In the genomic region with DNA sequence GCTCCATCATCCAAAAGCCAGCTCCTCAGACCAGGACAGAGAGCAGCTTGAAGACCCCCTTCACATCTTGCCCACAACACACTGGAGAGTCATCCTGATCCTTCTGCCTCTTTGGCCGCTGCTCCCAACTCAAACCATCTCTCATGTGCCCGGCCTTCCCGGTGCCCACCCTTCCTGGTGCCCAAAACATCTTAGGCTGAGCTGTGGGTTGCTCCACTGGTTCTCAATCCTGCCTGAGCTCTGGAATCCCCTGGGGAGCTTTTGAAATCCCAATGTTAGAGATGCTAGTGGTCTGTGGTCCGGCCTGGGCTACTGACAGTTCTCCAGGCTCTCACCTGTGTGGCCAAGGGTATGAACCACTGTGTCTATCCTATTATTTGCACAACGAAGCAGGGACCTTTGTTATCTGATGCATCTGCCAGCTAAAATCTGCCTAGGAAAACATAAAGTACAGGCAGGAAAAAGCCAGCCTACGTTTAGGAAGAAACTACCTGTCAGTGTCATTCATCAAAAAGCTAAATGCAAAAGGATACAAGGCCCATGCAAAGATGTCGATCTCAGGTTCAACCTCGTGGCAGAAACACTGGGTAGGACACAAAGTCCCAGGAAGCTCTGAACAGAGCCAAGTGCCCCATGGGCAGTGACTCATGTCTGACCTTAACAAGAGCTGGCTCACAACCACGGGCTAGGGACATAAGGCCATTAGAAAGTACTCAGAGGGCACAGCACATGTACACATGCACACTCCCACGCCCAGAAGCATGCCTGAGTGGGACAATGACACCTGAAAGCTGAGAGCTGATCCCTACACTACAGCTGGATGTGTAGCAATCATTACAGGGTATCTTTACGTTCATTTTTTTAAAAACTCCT, we compare ENCODE assay signal across 8 cellular contexts. TPM values are rescaled to one million over a fixed set of nuclear protein-coding genes. Genes with fewer than 3 reads are reported as not detected.
DNase-seq lines count a peak whose midpoint lies in the region; ATAC-seq and TF ChIP-seq lines count a peak whose summit lies in the region.

No MANE protein-coding gene starts in this region.

- 0 out of 2 replicates have a peak, but pooled peaks cover 2% of the 10 kb centered on the region for H3K9me3 Mint-ChIP-seq in WTC11

- CTCF ChIA-PET in WTC11 (lab: Charles Lee) = interaction anchor here (1.0 to 1.5 kb wide), 3 partner anchors 17 to 83 kb away, joined by 3 to 4 read pairs (median 4); no protein-coding TSS in a partner anchor

- H3K27ac ChIP-seq in left ventricle myocardium inferior (replicated peaks) = peak overlapping the region; percentile 93

- H3K36me3 ChIP-seq in left ventricle myocardium inferior = no peaks in the 10 kb centered on the region

- no peak overlapping the region for H3K27ac Mint-ChIP-seq in WTC11

- H3K27me3 Mint-ChIP-seq in WTC11 (ENCODE audit: low read depth) = no peaks in the 10 kb centered on the region

- ATAC-seq in WTC11 (no peak), HG02642 (IDR thresholded peaks at IDR 0.05; ENCODE audit: poor library complexity, unreplicated experiment) (no peak), GM21619 (IDR thresholded peaks at IDR 0.05; ENCODE audit: unreplicated experiment) (no peak)
- peak; percentile 81 for ATAC-seq in stimulated activated naive CD8-positive, alpha-beta T cell treated with anti-CD3 and anti-CD28 coated beads, Interleukin-15, Interleukin-2, amounts not matched to agents 100 U/mL and 50 U/mL, for 24 hours

- H3K27me3 ChIP-seq in left ventricle myocardium inferior (ENCODE audit: low read depth) = no peaks in the 10 kb centered on the region

- H3K4me3 ChIP-seq in left ventricle myocardium inferior = no peak overlapping the region

- peaks cover 44% of the 10 kb centered on the region for H3K4me1 Mint-ChIP-seq in WTC11

- POLR2A ChIA-PET in WTC11 (lab: Charles Lee) = no interaction called here

- no peak overlapping the region for H3K4me3 Mint-ChIP-seq in WTC11

- no peaks in the 10 kb centered on the region for H3K9me3 ChIP-seq in left ventricle myocardium inferior (replicated peaks)

- intact Hi-C loops in left ventricle myocardium inferior (cut with micrococcal nuclease) = no loop called here

- peaks cover 3% of the 10 kb centered on the region for H3K36me3 Mint-ChIP-seq in WTC11

- no peak for TF ChIP-seq CTCF in WTC11 (IDR thresholded peaks at IDR 0.05)
- TF ChIP-seq CTCF in left ventricle myocardium inferior (IDR thresholded peaks at IDR 0.05; ENCODE audit: borderline replicate concordance) = no peak

- DNase-seq in HS-5 (ENCODE audit: low read depth) (peak; percentile 58), WTC11 (ENCODE audit: low spot score) (no peak), left ventricle myocardium inferior (peak; percentile 80), NCI-H2227 (lab: John Stamatoyannopoulos, UW; ENCODE audit: unreplicated experiment) (no peak)
- peak; percentile 14 for DNase-seq in stimulated activated naive CD8-positive, alpha-beta T cell treated with anti-CD3 and anti-CD28 coated beads, Interleukin-15, Interleukin-2, amounts not matched to agents 100 U/mL and 50 U/mL, for 24 hours
- DNase-seq in activated CD4-positive, alpha-beta T cell treated with anti-CD3 and anti-CD28 coated beads, Interleukin-2, amount 50 U/mL, for 48 hours = no peak

- peaks cover 93% of the 10 kb centered on the region for H3K4me1 ChIP-seq in left ventricle myocardium inferior

TF ChIP-seq in WTC11, 78 proteins besides CTCF, POLR2A, EP300 and RAD21:
- TF ChIP-seq ZNF263 (CRISPR knock-in tag; IDR thresholded peaks at IDR 0.05; ENCODE audit: low read depth) = no peak
- no peak for TF ChIP-seq SMAD4 (CRISPR knock-in tag; IDR thresholded peaks at IDR 0.05)
- TF ChIP-seq E2F5 (CRISPR knock-in tag; IDR thresholded peaks at IDR 0.05) = no peak
- TF ChIP-seq, protein P1, sequence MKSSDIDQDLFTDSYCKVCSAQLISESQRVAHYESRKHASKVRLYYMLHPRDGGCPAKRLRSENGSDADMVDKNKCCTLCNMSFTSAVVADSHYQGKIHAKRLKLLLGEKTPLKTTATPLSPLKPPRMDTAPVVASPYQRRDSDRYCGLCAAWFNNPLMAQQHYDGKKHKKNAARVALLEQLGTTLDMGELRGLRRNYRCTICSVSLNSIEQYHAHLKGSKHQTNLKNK (CRISPR knock-in tag; IDR thresholded peaks at IDR 0.05) = no peak
- no peak for TF ChIP-seq NR2C2 (CRISPR knock-in tag; IDR thresholded peaks at IDR 0.05)
- TF ChIP-seq GABPB1 (CRISPR knock-in tag; IDR thresholded peaks at IDR 0.05) = peak; percentile 57; the same call in 1 of the 2 replicates
- no peak for TF ChIP-seq HMGA2 (CRISPR knock-in tag; IDR thresholded peaks at IDR 0.05)
- TF ChIP-seq NFYB (CRISPR knock-in tag; conservative IDR thresholded peaks at IDR 0.05; ENCODE audit: low read depth) = no peak

RNA-seq across cellular contexts. Expression of gene TBC1D8, which starts 30.8 kb away (rescaled TPM):
- total RNA-seq in WTC11 (2021) = 30.3 to 51.7 TPM (median 32.0 TPM) in 3 replicates
- 45.0 TPM for total RNA-seq in left ventricle myocardium inferior

Comparison
In these comparisons a context has a peak if more than half of its experiments do, and no peak if none do; other contexts are left out.
1. DNase-seq: peak in HS-5 (single experiment), left ventricle myocardium inferior (single experiment) and stimulated activated naive CD8-positive, alpha-beta T cell treated with anti-CD3 and anti-CD28 coated beads, Interleukin-15, Interleukin-2, amounts not matched to agents 100 U/mL and 50 U/mL, for 24 hours (single experiment); none in WTC11 (single experiment), activated CD4-positive, alpha-beta T cell treated with anti-CD3 and anti-CD28 coated beads, Interleukin-2, amount 50 U/mL, for 48 hours (0 of 2) and NCI-H2227 (single experiment).